Comparison of ENCODE assay signal across 12 cellular contexts in the genomic region with DNA sequence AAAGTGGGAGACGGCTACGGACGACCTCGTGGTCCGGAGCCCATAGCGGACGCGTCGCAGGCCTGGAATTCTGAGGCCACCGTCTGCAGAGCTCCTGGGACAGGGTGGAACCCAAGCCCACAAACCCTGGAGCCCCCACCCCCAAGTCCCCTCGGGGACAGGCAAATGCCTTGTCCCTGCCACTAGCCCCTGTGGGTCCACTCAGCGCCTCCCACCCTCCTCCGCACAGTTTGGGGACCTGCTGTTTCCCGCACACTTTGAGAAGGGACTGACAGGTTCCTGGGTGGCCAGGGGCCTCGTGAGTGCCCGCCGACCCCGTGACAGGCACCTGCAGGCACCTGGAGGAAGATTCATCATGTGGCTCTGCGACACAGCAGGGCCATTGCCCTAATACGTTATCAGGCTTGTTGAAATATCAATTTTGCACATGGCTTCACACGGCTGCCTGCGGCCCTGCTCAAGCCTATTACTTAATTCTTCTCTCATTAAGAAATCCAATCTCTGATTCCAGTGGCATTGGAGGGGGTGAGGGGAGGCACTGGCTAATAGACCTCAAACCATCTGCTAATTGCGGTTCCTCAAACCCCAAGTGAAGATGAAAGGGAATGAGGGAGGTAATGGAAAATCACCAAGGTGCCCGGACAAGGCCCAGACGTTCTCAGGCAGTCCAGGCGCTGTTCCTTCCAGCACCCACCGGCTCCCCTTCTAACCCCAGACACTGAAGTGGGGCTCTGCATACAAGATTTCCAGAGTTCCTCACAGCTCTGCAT.
"Had no signal": no experiment of that assay in that cellular context is flagged by ENCODE, and none has a peak within 500 bp of the region (broad histone marks: within the 10 kb centered on the region; RNA-seq: fewer than 3 reads in every experiment).

No MANE protein-coding gene starts in this region.

- ATAC-seq: activated CD4-positive, CD25-positive, alpha-beta regulatory T cell treated with anti-CD3 and anti-CD28 coated beads, Interleukin-2, amount 50 U/mL, for 24 hours; activated CD8-positive, alpha-beta T cell treated with anti-CD3 and anti-CD28 coated beads for 36 hours; activated T-cell treated with anti-CD3 and anti-CD28 coated beads, Interleukin-2, amount 50 U/mL, for 72 hours had no signal

- DNase-seq: activated CD4-positive, alpha-beta T cell treated with anti-CD3 and anti-CD28 coated beads for 4 hours; activated CD8-positive, alpha-beta memory T cell treated with anti-CD3 and anti-CD28 coated beads, Interleukin-2, amount 50 U/mL, for 4 hours; activated CD8-positive, alpha-beta T cell treated with anti-CD3 and anti-CD28 coated beads for 36 hours; activated naive CD4-positive, alpha-beta T cell; activated T-cell treated with anti-CD3 and anti-CD28 coated beads, Interleukin-2, amount 50 U/mL, for 72 hours; central memory CD4-positive, alpha-beta T cell; NCI-H1105; NCI-H1694 treated with DMSO at 0.1 percent for 48 hours; NCI-H2227 treated with DMSO at 0.1 percent for 48 hours; NCI-H446 treated with DMSO at 0.1 percent for 48 hours; NCI-H526 treated with DMSO at 0.1 percent for 48 hours had no signal
